1 cellular context compared by ENCODE assay signal in genomic region chr11:74543991-74544390, GRCh38.
TF ChIP-seq lines count a peak whose summit lies in the region.

No MANE protein-coding gene starts in this region.

TF ChIP-seq in K562, 482 proteins besides CTCF, POLR2A, EP300 and RAD21 (continued from another document and continues in another):
- TF ChIP-seq RBM22 (IDR thresholded peaks at IDR 0.05; ENCODE audit: low read depth, low read length, poor library complexity, severe bottlenecking): no peak
- peak; percentile 77 for TF ChIP-seq CEBPZ (IDR thresholded peaks at IDR 0.05; ENCODE audit: borderline replicate concordance, low read depth, low read length)
- no peak for TF ChIP-seq PML (IDR thresholded peaks at IDR 0.05; ENCODE audit: low read length)
- TF ChIP-seq HDGF (IDR thresholded peaks at IDR 0.05): no peak
- peak; percentile 80 for TF ChIP-seq CBX5 (IDR thresholded peaks at IDR 0.05; ENCODE audit: borderline replicate concordance, low read depth)
- TF ChIP-seq SRF (CRISPR knock-in tag; IDR thresholded peaks at IDR 0.05): no peak
- TF ChIP-seq, protein P1, sequence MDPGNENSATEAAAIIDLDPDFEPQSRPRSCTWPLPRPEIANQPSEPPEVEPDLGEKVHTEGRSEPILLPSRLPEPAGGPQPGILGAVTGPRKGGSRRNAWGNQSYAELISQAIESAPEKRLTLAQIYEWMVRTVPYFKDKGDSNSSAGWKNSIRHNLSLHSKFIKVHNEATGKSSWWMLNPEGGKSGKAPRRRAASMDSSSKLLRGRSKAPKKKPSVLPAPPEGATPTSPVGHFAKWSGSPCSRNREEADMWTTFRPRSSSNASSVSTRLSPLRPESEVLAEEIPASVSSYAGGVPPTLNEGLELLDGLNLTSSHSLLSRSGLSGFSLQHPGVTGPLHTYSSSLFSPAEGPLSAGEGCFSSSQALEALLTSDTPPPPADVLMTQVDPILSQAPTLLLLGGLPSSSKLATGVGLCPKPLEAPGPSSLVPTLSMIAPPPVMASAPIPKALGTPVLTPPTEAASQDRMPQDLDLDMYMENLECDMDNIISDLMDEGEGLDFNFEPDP (CRISPR knock-in tag; IDR thresholded peaks at IDR 0.05): no peak
- TF ChIP-seq BACH1 (tag; IDR thresholded peaks at IDR 0.05): no peak
- TF ChIP-seq, protein P2, sequence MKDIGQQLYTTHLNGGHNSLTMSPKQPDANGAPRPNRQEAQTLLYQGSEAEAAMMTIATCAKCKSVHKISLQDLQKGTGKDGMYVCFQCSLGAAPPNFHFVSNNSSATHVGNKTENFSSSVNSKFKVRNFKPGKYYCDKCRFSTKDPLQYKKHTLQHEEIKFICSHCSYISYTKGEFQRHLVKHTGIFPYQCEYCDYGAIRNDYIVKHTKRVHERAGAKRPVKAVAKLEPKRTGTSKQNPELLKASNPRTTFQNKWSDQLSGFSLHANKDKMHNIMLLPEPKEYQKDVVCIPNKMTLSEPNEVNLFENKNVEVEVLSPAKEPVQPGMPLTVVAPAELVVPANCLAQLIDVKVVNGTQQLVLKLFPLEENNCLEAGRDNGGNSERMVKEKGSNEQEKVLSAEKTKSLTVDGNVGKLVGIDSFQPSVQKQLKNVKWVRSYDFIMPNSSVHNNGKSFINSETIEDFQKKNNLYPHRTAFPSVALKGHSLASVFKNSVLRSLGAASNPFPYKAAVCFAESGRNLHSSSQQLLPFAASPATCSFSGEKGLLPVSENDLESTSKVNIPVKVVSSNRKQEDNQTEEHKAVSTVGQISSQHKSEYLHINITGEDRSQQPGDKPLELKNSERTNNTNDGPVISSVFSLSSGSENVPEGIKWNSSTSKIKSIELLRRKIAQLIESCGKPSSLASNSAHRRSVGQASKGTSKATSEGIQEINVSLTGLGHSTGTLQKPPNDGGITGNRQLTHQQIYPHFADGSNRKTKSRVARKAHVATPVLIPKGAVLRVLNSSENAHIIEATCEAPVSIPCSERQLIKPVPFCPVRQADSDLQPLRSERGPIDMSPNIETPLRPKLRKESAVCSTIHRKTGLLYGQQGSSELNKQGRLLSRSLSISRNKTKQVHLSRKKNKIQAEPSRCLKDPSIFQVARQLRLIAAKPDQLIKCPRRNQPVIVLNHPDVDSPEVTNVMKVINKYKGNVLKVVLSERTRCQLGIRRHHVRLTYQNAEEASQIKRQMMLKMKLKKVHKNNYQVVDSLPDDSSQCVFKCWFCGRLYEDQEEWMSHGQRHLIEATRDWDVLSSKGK (CRISPR knock-in tag; IDR thresholded peaks at IDR 0.05): no peak
- TF ChIP-seq SREBF1 (IDR thresholded peaks at IDR 0.05; ENCODE audit: borderline replicate concordance, low read depth, low read length): no peak
- no peak for TF ChIP-seq ZFX (CRISPR knock-in tag; IDR thresholded peaks at IDR 0.05)
- TF ChIP-seq ZNF23 (CRISPR knock-in tag; IDR thresholded peaks at IDR 0.05): no peak
- no peak for TF ChIP-seq CREB3 (tag; conservative IDR thresholded peaks at IDR 0.05; ENCODE audit: low read depth)
- no peak for TF ChIP-seq DMBX1 (CRISPR knock-in tag; IDR thresholded peaks at IDR 0.05; ENCODE audit: borderline replicate concordance)
- TF ChIP-seq TCFL5 (CRISPR knock-in tag; conservative IDR thresholded peaks at IDR 0.05): no peak
- no peak for TF ChIP-seq CREB3L1 (IDR thresholded peaks at IDR 0.05; ENCODE audit: borderline replicate concordance, low read depth)
- TF ChIP-seq ZNF444 (CRISPR knock-in tag; IDR thresholded peaks at IDR 0.05): no peak
- no peak for TF ChIP-seq ZNF174 (CRISPR knock-in tag; IDR thresholded peaks at IDR 0.05)
- TF ChIP-seq, protein P3, sequence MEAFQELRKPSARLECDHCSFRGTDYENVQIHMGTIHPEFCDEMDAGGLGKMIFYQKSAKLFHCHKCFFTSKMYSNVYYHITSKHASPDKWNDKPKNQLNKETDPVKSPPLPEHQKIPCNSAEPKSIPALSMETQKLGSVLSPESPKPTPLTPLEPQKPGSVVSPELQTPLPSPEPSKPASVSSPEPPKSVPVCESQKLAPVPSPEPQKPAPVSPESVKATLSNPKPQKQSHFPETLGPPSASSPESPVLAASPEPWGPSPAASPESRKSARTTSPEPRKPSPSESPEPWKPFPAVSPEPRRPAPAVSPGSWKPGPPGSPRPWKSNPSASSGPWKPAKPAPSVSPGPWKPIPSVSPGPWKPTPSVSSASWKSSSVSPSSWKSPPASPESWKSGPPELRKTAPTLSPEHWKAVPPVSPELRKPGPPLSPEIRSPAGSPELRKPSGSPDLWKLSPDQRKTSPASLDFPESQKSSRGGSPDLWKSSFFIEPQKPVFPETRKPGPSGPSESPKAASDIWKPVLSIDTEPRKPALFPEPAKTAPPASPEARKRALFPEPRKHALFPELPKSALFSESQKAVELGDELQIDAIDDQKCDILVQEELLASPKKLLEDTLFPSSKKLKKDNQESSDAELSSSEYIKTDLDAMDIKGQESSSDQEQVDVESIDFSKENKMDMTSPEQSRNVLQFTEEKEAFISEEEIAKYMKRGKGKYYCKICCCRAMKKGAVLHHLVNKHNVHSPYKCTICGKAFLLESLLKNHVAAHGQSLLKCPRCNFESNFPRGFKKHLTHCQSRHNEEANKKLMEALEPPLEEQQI (IDR thresholded peaks at IDR 0.05): no peak
- TF ChIP-seq MAFG (tag; conservative IDR thresholded peaks at IDR 0.05): peak; percentile 60; the same call in 1 of the 2 replicates
- peak; percentile 61 for TF ChIP-seq ZNF316 (IDR thresholded peaks at IDR 0.05)
- no peak for TF ChIP-seq ZNF140 (CRISPR knock-in tag; IDR thresholded peaks at IDR 0.05)
- TF ChIP-seq, protein P4, sequence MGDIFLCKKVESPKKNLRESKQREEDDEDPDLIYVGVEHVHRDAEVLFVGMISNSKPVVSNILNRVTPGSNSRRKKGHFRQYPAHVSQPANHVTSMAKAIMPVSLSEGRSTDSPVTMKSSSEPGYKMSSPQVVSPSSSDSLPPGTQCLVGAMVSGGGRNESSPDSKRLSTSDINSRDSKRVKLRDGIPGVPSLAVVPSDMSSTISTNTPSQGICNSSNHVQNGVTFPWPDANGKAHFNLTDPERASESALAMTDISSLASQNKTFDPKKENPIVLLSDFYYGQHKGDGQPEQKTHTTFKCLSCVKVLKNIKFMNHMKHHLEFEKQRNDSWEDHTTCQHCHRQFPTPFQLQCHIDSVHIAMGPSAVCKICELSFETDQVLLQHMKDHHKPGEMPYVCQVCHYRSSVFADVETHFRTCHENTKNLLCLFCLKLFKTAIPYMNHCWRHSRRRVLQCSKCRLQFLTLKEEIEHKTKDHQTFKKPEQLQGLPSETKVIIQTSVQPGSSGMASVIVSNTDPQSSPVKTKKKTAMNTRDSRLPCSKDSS (IDR thresholded peaks at IDR 0.05; ENCODE audit: low read depth, partially characterized antibody): no peak
- TF ChIP-seq, protein P5, sequence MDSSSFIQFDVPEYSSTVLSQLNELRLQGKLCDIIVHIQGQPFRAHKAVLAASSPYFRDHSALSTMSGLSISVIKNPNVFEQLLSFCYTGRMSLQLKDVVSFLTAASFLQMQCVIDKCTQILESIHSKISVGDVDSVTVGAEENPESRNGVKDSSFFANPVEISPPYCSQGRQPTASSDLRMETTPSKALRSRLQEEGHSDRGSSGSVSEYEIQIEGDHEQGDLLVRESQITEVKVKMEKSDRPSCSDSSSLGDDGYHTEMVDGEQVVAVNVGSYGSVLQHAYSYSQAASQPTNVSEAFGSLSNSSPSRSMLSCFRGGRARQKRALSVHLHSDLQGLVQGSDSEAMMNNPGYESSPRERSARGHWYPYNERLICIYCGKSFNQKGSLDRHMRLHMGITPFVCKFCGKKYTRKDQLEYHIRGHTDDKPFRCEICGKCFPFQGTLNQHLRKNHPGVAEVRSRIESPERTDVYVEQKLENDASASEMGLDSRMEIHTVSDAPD (CRISPR knock-in tag; IDR thresholded peaks at IDR 0.05): no peak
- no peak for TF ChIP-seq ZNF121 (CRISPR knock-in tag; conservative IDR thresholded peaks at IDR 0.05)
- no peak for TF ChIP-seq PPARD (CRISPR knock-in tag; IDR thresholded peaks at IDR 0.05)
- no peak for TF ChIP-seq ZEB2 (IDR thresholded peaks at IDR 0.05)
- TF ChIP-seq, protein P6, sequence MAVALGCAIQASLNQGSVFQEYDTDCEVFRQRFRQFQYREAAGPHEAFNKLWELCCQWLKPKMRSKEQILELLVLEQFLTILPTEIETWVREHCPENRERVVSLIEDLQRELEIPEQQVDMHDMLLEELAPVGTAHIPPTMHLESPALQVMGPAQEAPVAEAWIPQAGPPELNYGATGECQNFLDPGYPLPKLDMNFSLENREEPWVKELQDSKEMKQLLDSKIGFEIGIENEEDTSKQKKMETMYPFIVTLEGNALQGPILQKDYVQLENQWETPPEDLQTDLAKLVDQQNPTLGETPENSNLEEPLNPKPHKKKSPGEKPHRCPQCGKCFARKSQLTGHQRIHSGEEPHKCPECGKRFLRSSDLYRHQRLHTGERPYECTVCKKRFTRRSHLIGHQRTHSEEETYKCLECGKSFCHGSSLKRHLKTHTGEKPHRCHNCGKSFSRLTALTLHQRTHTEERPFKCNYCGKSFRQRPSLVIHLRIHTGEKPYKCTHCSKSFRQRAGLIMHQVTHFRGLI (CRISPR knock-in tag; IDR thresholded peaks at IDR 0.05): no peak
- TF ChIP-seq KLF13 (tag; IDR thresholded peaks at IDR 0.05; ENCODE audit: borderline replicate concordance, low read depth): no peak
- TF ChIP-seq EGR1 (conservative IDR thresholded peaks at IDR 0.05): no peak
- no peak for TF ChIP-seq HMG20A (CRISPR knock-in tag; conservative IDR thresholded peaks at IDR 0.05)
- no peak for TF ChIP-seq BCL6 (CRISPR knock-in tag; IDR thresholded peaks at IDR 0.05)
- no peak for TF ChIP-seq KLF10 (CRISPR knock-in tag; IDR thresholded peaks at IDR 0.05)
- no peak for TF ChIP-seq REST (CRISPR knock-in tag; IDR thresholded peaks at IDR 0.05; ENCODE audit: low read depth)
- TF ChIP-seq NFE2 (IDR thresholded peaks at IDR 0.05; ENCODE audit: low read depth): peak; percentile 68
- no peak for TF ChIP-seq ZNF184 (CRISPR knock-in tag; IDR thresholded peaks at IDR 0.05)
- no peak for TF ChIP-seq RBM34 (IDR thresholded peaks at IDR 0.05; ENCODE audit: borderline replicate concordance, insufficient read depth, low read length)
